Comparison of ENCODE assay signal across 8 cellular contexts in the genomic region with DNA sequence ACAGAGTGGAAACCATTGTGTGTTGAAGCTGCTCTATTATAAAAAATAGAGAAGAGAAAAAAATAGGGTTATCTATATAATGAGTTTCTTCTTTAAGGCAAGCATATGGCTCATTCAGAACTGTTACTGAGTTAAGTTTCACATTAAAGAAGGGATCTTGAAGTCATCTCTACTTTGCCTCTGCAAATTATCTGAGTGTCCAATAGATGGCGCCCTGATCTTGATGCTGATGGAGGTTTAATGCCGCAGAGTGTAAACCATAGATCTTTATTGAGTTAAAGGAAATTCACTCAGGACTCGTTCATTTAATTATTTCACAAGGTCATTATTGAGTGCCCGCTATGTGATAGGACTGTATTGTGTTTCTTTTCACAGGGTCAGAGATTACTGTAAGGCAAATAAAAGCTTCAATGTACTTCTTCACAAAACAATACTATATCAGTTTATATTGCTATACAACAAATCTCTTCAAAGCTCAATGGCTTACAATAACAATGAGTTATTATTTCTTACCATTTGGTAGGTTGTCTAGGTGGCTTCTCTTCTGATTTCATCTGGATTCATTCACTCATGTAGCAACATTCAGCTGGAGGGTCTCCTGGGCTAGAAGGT.
DNase-seq lines count a peak whose midpoint lies in the region; ATAC-seq and TF ChIP-seq lines count a peak whose summit lies in the region.

No MANE protein-coding gene starts in this region.

- no peaks in the 10 kb centered on the region for H3K36me3 Mint-ChIP-seq in CD14-positive monocyte

- no peaks in the 10 kb centered on the region for H3K4me1 Mint-ChIP-seq in CD14-positive monocyte

- H3K9me3 Mint-ChIP-seq in CD14-positive monocyte: peaks cover 0 to 11% (median 6%) of the 10 kb centered on the region in 7 donors

- no peak overlapping the region for H3K27ac Mint-ChIP-seq in CD14-positive monocyte

- no peaks in the 10 kb centered on the region for H3K9me3 ChIP-seq in adipocyte (ENCODE audit: control insufficient read depth, low read length)

- no peak overlapping the region for H3K4me3 Mint-ChIP-seq in CD14-positive monocyte

- no peaks in the 10 kb centered on the region for H3K36me3 ChIP-seq in adipocyte (ENCODE audit: control insufficient read depth, insufficient read depth, low read length, severe bottlenecking)

- H3K27me3 ChIP-seq in adipocyte (replicated peaks; ENCODE audit: control insufficient read depth, insufficient read depth, low read length): no peaks in the 10 kb centered on the region

- intact Hi-C loops in CD14-positive monocyte (cut with micrococcal nuclease) (no loop called here), left colon (cut with DNase I, micrococcal nuclease) (no loop called here)

- TF ChIP-seq CTCF in CD14-positive monocyte (IDR thresholded peaks at IDR 0.05): peak; percentile 45

- H3K4me1 ChIP-seq in adipocyte (ENCODE audit: control insufficient read depth, insufficient read depth, low read length): no peaks in the 10 kb centered on the region

- H3K4me3 ChIP-seq in adipocyte (ENCODE audit: low read length): no peak overlapping the region

- peaks cover 0 to 2% (median 0%) of the 10 kb centered on the region in 3 donors for H3K27me3 Mint-ChIP-seq in CD14-positive monocyte (ENCODE audit: low read depth in 3 of 3)

- H3K9ac ChIP-seq in adipocyte (ENCODE audit: low read length): no peak overlapping the region

- DNase-seq in CD14-positive monocyte (ENCODE audit: low spot score): no peak
- peak; percentile 20 for DNase-seq in LoVo (ENCODE audit: low spot score)
- peak; percentile 38 for DNase-seq in adipocyte (ENCODE audit: low read depth)
- DNase-seq in left colon: no peak
- DNase-seq in amniotic stem cell (lab: John Stamatoyannopoulos, UW): no peak
- DNase-seq in NCI-H1436 treated with DMSO at 0.1 percent for 48 hours (lab: John Stamatoyannopoulos, UW): no peak

- ATAC-seq in GM18870 (IDR thresholded peaks at IDR 0.05; ENCODE audit: unreplicated experiment) (peak; percentile 90), left colon (peak; percentile 45), GM18517 (IDR thresholded peaks at IDR 0.05; ENCODE audit: unreplicated experiment) (no peak)

Comparison
In these comparisons a context has a peak if more than half of its experiments do, and no peak if none do; other contexts are left out.
1. DNase-seq: peak in LoVo (single experiment) and adipocyte (single experiment); none in CD14-positive monocyte (single experiment), left colon (0 of 2), amniotic stem cell (single experiment) and NCI-H1436 treated with DMSO at 0.1 percent for 48 hours (single experiment).